In genomic region chr7:151992375-151992774, GRCh38 we compare ENCODE assay signal across 8 cellular contexts. TPM values are rescaled to one million over a fixed set of nuclear protein-coding genes. Genes with fewer than 3 reads are reported as not detected.
DNase-seq lines count a peak whose midpoint lies in the region; ATAC-seq, FAIRE-seq and TF ChIP-seq lines count a peak whose summit lies in the region.

No MANE protein-coding gene starts in this region.

- intact Hi-C loops in A673 (cut with micrococcal nuclease; ENCODE audit: unreplicated experiment): loop anchor here (1.0 to 5.0 kb wide), 2 partner anchors 33 to 155 kb away; partner anchors contain the start of gene GALNT11
- intact Hi-C loops in testis (cut with DNase I; ENCODE audit: low total_unique reads): no loop called here

- H2AFZ ChIP-seq in H1 (ENCODE audit: low read length): no peak overlapping the region

- no peak overlapping the region for H3K14ac ChIP-seq in H1 (ENCODE audit: insufficient read length)

- H3K36me3 ChIP-seq in A673 (ENCODE audit: insufficient read depth, low read length, poor library complexity, severe bottlenecking): no peaks in the 10 kb centered on the region
- H3K36me3 ChIP-seq in H1 (ENCODE audit: control insufficient read depth in 2 of 4, insufficient read depth in 4 of 4, low read length in 3 of 4): no peaks in the 10 kb centered on the region
- no peaks in the 10 kb centered on the region for H3K36me3 ChIP-seq in testis (ENCODE audit: low read depth, missing control alignments)

- no peak overlapping the region for H2BK20ac ChIP-seq in H1 (ENCODE audit: low read length)

- 0 out of 4 replicates have a peak overlapping the region, but pooled peaks of 1 of the 2 experiments have one; percentile 10 for H3K4me2 ChIP-seq in H1 (ENCODE audit: insufficient read depth in 1 of 2, low read depth in 2 of 2, low read length in 2 of 2)

- no peak for TF ChIP-seq EP300 in H1 (IDR thresholded peaks at IDR 0.05; ENCODE audit: borderline replicate concordance in 1 of 2, low read depth in 2 of 2, low read length in 2 of 2)

- H4K91ac ChIP-seq in H1 (replicated peaks; ENCODE audit: insufficient read length, low read length): no peak overlapping the region

- CTCF ChIA-PET in A673 (lab: Charles Lee) (no interaction called here), H1 (lab: Charles Lee; ENCODE audit: partially characterized antibody) (interaction anchor here (0.8 to 1.8 kb wide), 2 partner anchors 27 to 195 kb away, joined by 3 to 4 read pairs; no protein-coding TSS in a partner anchor)

- H2BK120ac ChIP-seq in H1 (replicated peaks; ENCODE audit: low read depth, low read length): no peak overlapping the region

- no peak overlapping the region for H4K5ac ChIP-seq in H1 (ENCODE audit: insufficient read length, low read depth, low read length)

- H3K9me3 ChIP-seq in A673 (ENCODE audit: low read depth, low read length, poor library complexity, severe bottlenecking) (no peaks in the 10 kb centered on the region), H1 (ENCODE audit: insufficient read depth in 2 of 2, low read depth in 1 of 2, low read length in 1 of 2) (no peaks in the 10 kb centered on the region), testis (no peaks in the 10 kb centered on the region)

- peak; percentile 56 for TF ChIP-seq CTCF in A673 (conservative IDR thresholded peaks at IDR 0.05; ENCODE audit: low read depth, low read length)
- peak in 2 of 3 experiments; percentile 37 to 49; a peak in 2 of 4 replicates for TF ChIP-seq CTCF in H1 (IDR thresholded peaks at IDR 0.05; ENCODE audit: control extremely low read depth in 1 of 3, insufficient read depth in 1 of 3, low read depth in 1 of 3, low read length in 3 of 3)
- no peak for TF ChIP-seq CTCF in testis (IDR thresholded peaks at IDR 0.05)

- H3K4me1 ChIP-seq in A673 (ENCODE audit: insufficient read depth, low read length, poor library complexity, severe bottlenecking) (no peaks in the 10 kb centered on the region), H1 (replicated peaks in 1 of 4; ENCODE audit: control insufficient read depth in 3 of 4, insufficient read depth in 4 of 4, low read length in 3 of 4) (peaks cover 0 to 5% (median 3%) of the 10 kb centered on the region in 4 experiments; a peak in 5 of 7 replicates), testis (peaks cover 4% of the 10 kb centered on the region)

- no peak overlapping the region for H3K18ac ChIP-seq in H1 (ENCODE audit: extremely low read depth, low read length)

- no peak overlapping the region for H3K27ac ChIP-seq in A673 (ENCODE audit: low read depth, low read length, poor library complexity, severe bottlenecking)
- no peak overlapping the region for H3K27ac ChIP-seq in H1 (ENCODE audit: low read depth, low read length)
- H3K27ac ChIP-seq in testis: no peak overlapping the region

- H4K20me1 ChIP-seq in H1 (replicated peaks in 1 of 2; ENCODE audit: control insufficient read depth in 1 of 2, insufficient read depth in 2 of 2, low read length in 2 of 2): no peaks in the 10 kb centered on the region

- no peaks in the 10 kb centered on the region for H3K79me1 ChIP-seq in H1 (ENCODE audit: low read depth, low read length)

- H3K27me3 ChIP-seq in A673 (replicated peaks; ENCODE audit: insufficient read depth, low read depth, low read length, poor library complexity): no peaks in the 10 kb centered on the region
- H3K27me3 ChIP-seq in H1 (replicated peaks in 1 of 4; ENCODE audit: control insufficient read depth in 3 of 4, extremely low read depth in 1 of 4, insufficient read depth in 3 of 4, low read length in 3 of 4): no peaks in the 10 kb centered on the region
- no peaks in the 10 kb centered on the region for H3K27me3 ChIP-seq in testis

- H2BK5ac ChIP-seq in H1 (ENCODE audit: low read depth, low read length): no peak overlapping the region

- no peak for TF ChIP-seq POLR2A in H1 (IDR thresholded peaks at IDR 0.05; ENCODE audit: control extremely low read depth in 1 of 2, low read depth in 2 of 2, low read length in 2 of 2)
- no peak for TF ChIP-seq POLR2A in testis (IDR thresholded peaks at IDR 0.05)

- 31% methylated on average over 12 of the region's 12 CpGs; no CpG with 5 or more reads in 1 of the 2 experiments for WGBS in H1 (ENCODE audit: extremely low coverage in 1 of 2, insufficient coverage in 1 of 2, insufficient read length in 1 of 2, insufficient replicate concordance in 2 of 2, low coverage in 1 of 2, low lambda C conversion rate in 2 of 2, missing lambda C conversion rate in 1 of 2), 2 experiments
- 23 to 27% methylated on average over 12 of the region's 12 CpGs for WGBS in testis, 2 donors

- H3K4ac ChIP-seq in H1 (replicated peaks; ENCODE audit: insufficient read length, low read depth, low read length): no peak overlapping the region

- no peak overlapping the region for H3K56ac ChIP-seq in H1 (replicated peaks; ENCODE audit: insufficient read length, low read depth, low read length)

- BruUV-seq in A673 (replicated peaks; lab: Mats Ljungman, UMichigan): no TSS peak

- H3K9ac ChIP-seq in H1 (replicated peaks in 1 of 4; ENCODE audit: extremely low read depth in 1 of 4, low read depth in 3 of 4, low read length in 3 of 4): no peak overlapping the region

- DNase-seq in A673 (ENCODE audit: low spot score) (peak; percentile 88), NCI-H1694 treated with DMSO at 0.1 percent for 48 hours (lab: John Stamatoyannopoulos, UW) (peak; percentile 7), H1 (ENCODE audit: low read depth in 1 of 2, low spot score in 2 of 2) (peak; percentile 60 to 73), mucosa of gallbladder (ENCODE audit: low spot score) (peak; percentile 30), testis (peak; percentile 52), SKM-1 (lab: John Stamatoyannopoulos, UW; ENCODE audit: unreplicated experiment) (no peak)
- peak; percentile 10 to 12 for DNase-seq in activated CD4-positive, alpha-beta T cell treated with anti-CD3 and anti-CD28 coated beads for 24 hours (ENCODE audit: low read depth in 2 of 2)

- ATAC-seq in GM18867 (IDR thresholded peaks at IDR 0.05; ENCODE audit: unreplicated experiment): peak; percentile 71

- H3K4me3 ChIP-seq in A673 (ENCODE audit: low read depth, low read length, poor library complexity, severe bottlenecking): no peak overlapping the region
- no peak overlapping the region for H3K4me3 ChIP-seq in H1 (ENCODE audit: extremely low read depth in 1 of 4, insufficient read depth in 2 of 4, low read depth in 3 of 4, low read length in 4 of 4)
- no peak overlapping the region for H3K4me3 ChIP-seq in testis

- H3K23me2 ChIP-seq in H1 (ENCODE audit: low read depth, low read length): no peaks in the 10 kb centered on the region

- TF ChIP-seq RAD21 in H1 (IDR thresholded peaks at IDR 0.05 in 1 of 2, conservative IDR thresholded peaks at IDR 0.05 in 1 of 2; ENCODE audit: low read depth in 2 of 2, low read length in 2 of 2): peak; percentile 68 to 72

- no peak overlapping the region for H2BK15ac ChIP-seq in H1 (ENCODE audit: low read length)

- 0 out of 2 replicates have a peak overlapping the region, but pooled peaks have one; percentile 46 for H2BK12ac ChIP-seq in H1 (ENCODE audit: low read depth, low read length)

- POLR2A ChIA-PET in A673 (lab: Charles Lee; ENCODE audit: low non-redundant PET): no interaction called here
- POLR2A ChIA-PET in H1 (lab: Charles Lee; ENCODE audit: partially characterized antibody): no interaction called here

- no peak overlapping the region for H4K8ac ChIP-seq in H1 (ENCODE audit: extremely low read depth, insufficient read depth, low read length)

- peak; percentile 81 for FAIRE-seq in H1 (lab: Jason Lieb, UNC)

- no peak overlapping the region for H3K23ac ChIP-seq in H1 (ENCODE audit: insufficient read length)

- no peaks in the 10 kb centered on the region for H3K79me2 ChIP-seq in H1 (ENCODE audit: control insufficient read depth in 1 of 2, insufficient read depth in 2 of 2, low read length in 2 of 2)

- H2AK5ac ChIP-seq in H1 (ENCODE audit: low read depth, low read length): no peak overlapping the region

TF ChIP-seq in H1, 55 proteins besides CTCF, POLR2A, EP300 and RAD21 (continues in another document):
- peak; percentile 67; the same call in 1 of the 2 replicates for TF ChIP-seq JUND (IDR thresholded peaks at IDR 0.05; ENCODE audit: low read length)
- TF ChIP-seq YY1 (IDR thresholded peaks at IDR 0.05; ENCODE audit: low read depth, low read length): no peak
- no peak for TF ChIP-seq GABPA (IDR thresholded peaks at IDR 0.05; ENCODE audit: borderline replicate concordance, insufficient read depth, low read length)
- no peak for TF ChIP-seq TBP (IDR thresholded peaks at IDR 0.05; ENCODE audit: low read depth, low read length)
- TF ChIP-seq KDM4A (IDR thresholded peaks at IDR 0.05; ENCODE audit: low read depth, low read length, severe bottlenecking): no peak
- TF ChIP-seq SIRT6 (IDR thresholded peaks at IDR 0.05; ENCODE audit: low read length): no peak
- TF ChIP-seq HDAC6 (IDR thresholded peaks at IDR 0.05; ENCODE audit: low read depth, low read length): no peak
- no peak for TF ChIP-seq FOSL1 (IDR thresholded peaks at IDR 0.05; ENCODE audit: insufficient read depth, low read depth, low read length)

RNA-seq across cellular contexts. Expression of gene GALNT11, which starts 33.1 kb away (rescaled TPM):
- total RNA-seq in A673 (2021) (30.4 and 35.5 TPM in 2 replicates), mucosa of gallbladder (35.7 TPM), testis (10 to 100 TPM; 36.2 to 38.8 TPM)
- 20.5 and 20.6 TPM in 2 replicates for total RNA-seq in H1 (2021; fragmentation: NEBNext Ultra II Directional; extraction: Animal tissue kit (Norgen Biotek cat#: 25700))
- polyA plus RNA-seq in H1 (2011; rRNA removed) (19.0 and 23.2 TPM in 2 replicates), testis (ENCODE audit: insufficient read depth, low read depth, low replicate concordance) (23.4 TPM)
- polyA plus RNA-seq in H1 (2011; cell fraction: cytosol; rRNA removed): 26.8 TPM
- polyA plus RNA-seq in H1 (2011; cell fraction: nucleus; rRNA removed): 17.9 TPM
- 18.9 to 24.5 TPM (median 21.3 TPM) in 4 replicates for polyA plus RNA-seq in H1 (2012, experiment 1 of 2)
- polyA plus RNA-seq in H1 (2012, experiment 2 of 2): 5.3 TPM
- polyA plus RNA-seq in H1 (2013, experiment 1 of 2): 18.6 TPM
- polyA plus RNA-seq in H1 (2013, experiment 2 of 2): 19.7 TPM
- polyA minus RNA-seq in H1 (2011; rRNA and poly(A)+ RNA removed): 18.0 and 22.1 TPM in 2 replicates
- 11.7 TPM for polyA minus RNA-seq in H1 (2011; cell fraction: cytosol; rRNA and poly(A)+ RNA removed)
- polyA minus RNA-seq in H1 (2011; cell fraction: nucleus; rRNA and poly(A)+ RNA removed): 21.4 TPM

RNA-seq across cellular contexts. Expression of gene GALNTL5, which starts 36.1 kb away (rescaled TPM):
- total RNA-seq in A673 (2021): not detected in 2 replicates
- not detected in 2 replicates for total RNA-seq in H1 (2021; fragmentation: NEBNext Ultra II Directional; extraction: Animal tissue kit (Norgen Biotek cat#: 25700))
- polyA plus RNA-seq in H1 (2011; rRNA removed): 0.09 TPM in 1 of 2 replicates, not detected in the other
- not detected for polyA plus RNA-seq in H1 (2011; cell fraction: cytosol; rRNA removed)
- 0.17 TPM for polyA plus RNA-seq in H1 (2011; cell fraction: nucleus; rRNA removed)
- not detected in 4 replicates for polyA plus RNA-seq in H1 (2012, experiment 1 of 2)
- polyA plus RNA-seq in H1 (2012, experiment 2 of 2): not detected
- polyA plus RNA-seq in H1 (2013, experiment 1 of 2): 0.10 TPM
- polyA plus RNA-seq in H1 (2013, experiment 2 of 2): not detected
- polyA minus RNA-seq in H1 (2011; rRNA and poly(A)+ RNA removed): not detected in 2 replicates
- not detected for polyA minus RNA-seq in H1 (2011; cell fraction: cytosol; rRNA and poly(A)+ RNA removed)
- polyA minus RNA-seq in H1 (2011; cell fraction: nucleus; rRNA and poly(A)+ RNA removed): not detected
- total RNA-seq in mucosa of gallbladder: not detected
- total RNA-seq in testis: 10 to 100 TPM; 17.5 to 36.2 TPM
- polyA plus RNA-seq in testis (ENCODE audit: insufficient read depth, low read depth, low replicate concordance): 63.9 TPM

Comparison
In these comparisons a context has a peak if more than half of its experiments do, and no peak if none do; other contexts are left out.
1. CTCF ChIP-seq: peak in A673 (single experiment) and H1 (2 of 3); none in testis (0 of 3).
2. RNA of gene GALNTL5, which starts 36.1 kb away (total RNA-seq): 17.5 to 36.2 TPM in testis; not detected in H1, not detected in A673 and not detected in mucosa of gallbladder (single experiment); every median in the first group is over 10 times any median in the second.